13 cellular contexts compared by ENCODE assay signal in the genomic region with DNA sequence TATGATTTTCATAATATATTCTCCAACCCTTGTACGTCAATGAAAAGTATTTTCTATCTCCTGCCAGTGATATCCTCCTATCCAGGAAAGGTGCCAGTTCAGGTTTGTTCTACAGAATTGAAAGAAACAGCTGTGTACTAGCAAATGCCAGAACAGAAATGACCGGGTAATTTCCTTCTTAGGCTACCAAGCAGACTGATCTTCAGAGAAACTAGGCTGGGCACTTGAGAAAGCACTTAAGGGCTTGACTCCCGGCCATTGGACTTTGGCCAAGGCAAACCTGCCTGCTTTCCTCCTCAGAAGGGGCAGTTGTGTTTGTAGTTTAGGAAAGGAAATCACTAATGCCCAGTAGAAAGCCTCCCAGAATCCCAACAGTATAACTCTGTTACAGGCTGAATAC. TPM values are rescaled to one million over a fixed set of nuclear protein-coding genes. Genes with fewer than 3 reads are reported as not detected.
A peak's percentile ranks its signal among the peaks of the same experiment; 100 is the strongest.
DNase-seq lines count a peak whose midpoint lies in the region; ATAC-seq and TF ChIP-seq lines count a peak whose summit lies in the region.
"Had no signal": no experiment of that assay in that cellular context is flagged by ENCODE, and none has a peak within 500 bp of the region (broad histone marks: within the 10 kb centered on the region; RNA-seq: fewer than 3 reads in every experiment).

No MANE protein-coding gene starts in this region.

- intact Hi-C loops in HCT116 (cut with micrococcal nuclease) = no loop called here

- H3K79me2 ChIP-seq in HCT116 (ENCODE audit: insufficient read depth, low read length) = no peaks in the 10 kb centered on the region

- H3K27ac ChIP-seq in HCT116 (ENCODE audit: low read depth, low read length) = no peak overlapping the region
- H3K27ac ChIP-seq: heart left ventricle had no signal

- ATAC-seq in HCT116 = no peak; the same call in 1 of the 2 replicates
- ATAC-seq in GM18909 (IDR thresholded peaks at IDR 0.05; ENCODE audit: poor library complexity, unreplicated experiment) = no peak
- ATAC-seq: activated CD8-positive, alpha-beta T cell treated with anti-CD3 and anti-CD28 coated beads for 36 hours; heart left ventricle had no signal

- H3K9me2 ChIP-seq in HCT116 (ENCODE audit: insufficient read depth) = no peaks in the 10 kb centered on the region

- H3K4me1 ChIP-seq in HCT116 (ENCODE audit: control insufficient read depth in 1 of 2, insufficient read depth in 2 of 2, low read length in 2 of 2) = peaks cover 0 to 13% of the 10 kb centered on the region in 2 experiments; a peak in 3 of 4 replicates

- TF ChIP-seq RAD21 in HCT116 (IDR thresholded peaks at IDR 0.05; ENCODE audit: low read depth) = no peak

- CTCF ChIA-PET in HCT116 (lab: Charles Lee) = no interaction called here

- BruUV-seq in HCT116 (replicated peaks; lab: Mats Ljungman, UMichigan) = no TSS peak

- no peak for TF ChIP-seq CTCF in HCT116 (IDR thresholded peaks at IDR 0.05 in 2 of 3, conservative IDR thresholded peaks at IDR 0.05 in 1 of 3; ENCODE audit: borderline replicate concordance in 1 of 3, insufficient read depth in 1 of 3, low read depth in 2 of 3, low read length in 2 of 3)
- TF ChIP-seq CTCF in fibroblast of pulmonary artery (IDR thresholded peaks at IDR 0.05; ENCODE audit: low read length, missing control alignments) = no peak

- no peaks in the 10 kb centered on the region for H4K20me1 ChIP-seq in HCT116 (ENCODE audit: insufficient read depth)

- peak overlapping the region; percentile 34 for H3K4me2 ChIP-seq in HCT116 (ENCODE audit: low read length)

- H3K9ac ChIP-seq in HCT116 (ENCODE audit: low read length) = no peak overlapping the region

- H3K36me3 ChIP-seq in HCT116 (ENCODE audit: control insufficient read depth in 1 of 2, insufficient read depth in 2 of 2, low read length in 2 of 2) = no peaks in the 10 kb centered on the region
- H3K36me3 ChIP-seq: heart left ventricle had no signal

- no peak for TF ChIP-seq POLR2A in HCT116 (IDR thresholded peaks at IDR 0.05; ENCODE audit: borderline replicate concordance, extremely low read depth, insufficient read depth, insufficient read length)

- POLR2A ChIA-PET in HCT116 (lab: Charles Lee) = no interaction called here

- no peaks in the 10 kb centered on the region for H3K9me3 ChIP-seq in HCT116 (ENCODE audit: control insufficient read depth in 1 of 2, insufficient read depth in 1 of 2, low read depth in 1 of 2, low read length in 2 of 2)
- H3K9me3 ChIP-seq: heart left ventricle had no signal

- DNase-seq in HCT116 (ENCODE audit: low read depth, low spot score) = no peak
- DNase-seq in RPMI8226 = peak; percentile 7
- peak; percentile 56 for DNase-seq in fibroblast of pulmonary artery (ENCODE audit: low read depth)
- peak; percentile 75 for DNase-seq in pulmonary artery endothelial cell (ENCODE audit: low read depth, low spot score)
- no peak for DNase-seq in NCI-H1417 (lab: John Stamatoyannopoulos, UW)
- DNase-seq in iPS-NIHi7 (ENCODE audit: extremely low spot score) = no peak
- DNase-seq in stimulated activated CD4-positive, alpha-beta T cell treated with anti-CD3 and anti-CD28 coated beads, Interleukin-4, amount 100 ng/mL, for 4 hours = no peak
- DNase-seq: activated CD8-positive, alpha-beta T cell treated with anti-CD3 and anti-CD28 coated beads for 36 hours; amygdala; NCI-H1092 treated with DMSO at 0.1 percent for 48 hours; nephron progenitor cell had no signal

- peak overlapping the region; percentile 37 for H2AFZ ChIP-seq in HCT116 (ENCODE audit: low read depth, low read length, poor library complexity, severe bottlenecking)

- no peaks in the 10 kb centered on the region for H3K27me3 ChIP-seq in HCT116 (ENCODE audit: insufficient read depth, low read length)
- H3K27me3 ChIP-seq: heart left ventricle had no signal

- H3K4me3 ChIP-seq in HCT116 (replicated peaks in 1 of 2; ENCODE audit: low read depth in 1 of 2, low read length in 2 of 2) (no peak overlapping the region), fibroblast of pulmonary artery (replicated peaks; ENCODE audit: low read depth, low read length) (no peak overlapping the region)
- H3K4me3 ChIP-seq: heart left ventricle had no signal

- RAD21 ChIA-PET in HCT116 (lab: Charles Lee; ENCODE audit: low non-redundant PET in 1 of 2, low total read pairs in 2 of 2, uncharacterized antibody in 2 of 2, unreplicated experiment in 2 of 2) = no interaction called here

TF ChIP-seq in HCT116, 20 proteins besides CTCF, POLR2A, EP300 and RAD21:
- TF ChIP-seq, protein P1, sequence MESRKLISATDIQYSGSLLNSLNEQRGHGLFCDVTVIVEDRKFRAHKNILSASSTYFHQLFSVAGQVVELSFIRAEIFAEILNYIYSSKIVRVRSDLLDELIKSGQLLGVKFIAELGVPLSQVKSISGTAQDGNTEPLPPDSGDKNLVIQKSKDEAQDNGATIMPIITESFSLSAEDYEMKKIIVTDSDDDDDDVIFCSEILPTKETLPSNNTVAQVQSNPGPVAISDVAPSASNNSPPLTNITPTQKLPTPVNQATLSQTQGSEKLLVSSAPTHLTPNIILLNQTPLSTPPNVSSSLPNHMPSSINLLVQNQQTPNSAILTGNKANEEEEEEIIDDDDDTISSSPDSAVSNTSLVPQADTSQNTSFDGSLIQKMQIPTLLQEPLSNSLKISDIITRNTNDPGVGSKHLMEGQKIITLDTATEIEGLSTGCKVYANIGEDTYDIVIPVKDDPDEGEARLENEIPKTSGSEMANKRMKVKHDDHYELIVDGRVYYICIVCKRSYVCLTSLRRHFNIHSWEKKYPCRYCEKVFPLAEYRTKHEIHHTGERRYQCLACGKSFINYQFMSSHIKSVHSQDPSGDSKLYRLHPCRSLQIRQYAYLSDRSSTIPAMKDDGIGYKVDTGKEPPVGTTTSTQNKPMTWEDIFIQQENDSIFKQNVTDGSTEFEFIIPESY (IDR thresholded peaks at IDR 0.05; ENCODE audit: extremely low read depth, insufficient replicate concordance, low read length) = no peak
- no peak for TF ChIP-seq ATF3 (IDR thresholded peaks at IDR 0.05)
- no peak for TF ChIP-seq FOSL1 (IDR thresholded peaks at IDR 0.05; ENCODE audit: low read depth)
- TF ChIP-seq, protein P2, sequence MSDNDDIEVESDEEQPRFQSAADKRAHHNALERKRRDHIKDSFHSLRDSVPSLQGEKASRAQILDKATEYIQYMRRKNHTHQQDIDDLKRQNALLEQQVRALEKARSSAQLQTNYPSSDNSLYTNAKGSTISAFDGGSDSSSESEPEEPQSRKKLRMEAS (IDR thresholded peaks at IDR 0.05) = no peak

RNA-seq across cellular contexts. Expression of gene COL5A2, which starts 42.9 kb away (rescaled TPM):
- 2.3 TPM for total RNA-seq in HCT116 (2021; ENCODE audit: unreplicated experiment)
- 0.47 and 1.2 TPM in 2 replicates for polyA plus RNA-seq in HCT116 (2012)
- total RNA-seq in pulmonary artery endothelial cell = 188 and 239 TPM in 2 replicates

Comparison
In these comparisons a context has a peak if more than half of its experiments do, and no peak if none do; other contexts are left out.
1. DNase-seq: peak in RPMI8226 (single experiment), fibroblast of pulmonary artery (single experiment) and pulmonary artery endothelial cell (single experiment); none in HCT116 (single experiment), NCI-H1417 (0 of 3), iPS-NIHi7 (single experiment) and stimulated activated CD4-positive, alpha-beta T cell treated with anti-CD3 and anti-CD28 coated beads, Interleukin-4, amount 100 ng/mL, for 4 hours (0 of 2).
2. RNA of gene COL5A2, which starts 42.9 kb away (total RNA-seq): 188 to 239 TPM in pulmonary artery endothelial cell; 2.3 TPM in HCT116 (single experiment); every median in the first group is over 10 times any median in the second.